Comparison of ENCODE assay signal across 8 cellular contexts in the genomic region with DNA sequence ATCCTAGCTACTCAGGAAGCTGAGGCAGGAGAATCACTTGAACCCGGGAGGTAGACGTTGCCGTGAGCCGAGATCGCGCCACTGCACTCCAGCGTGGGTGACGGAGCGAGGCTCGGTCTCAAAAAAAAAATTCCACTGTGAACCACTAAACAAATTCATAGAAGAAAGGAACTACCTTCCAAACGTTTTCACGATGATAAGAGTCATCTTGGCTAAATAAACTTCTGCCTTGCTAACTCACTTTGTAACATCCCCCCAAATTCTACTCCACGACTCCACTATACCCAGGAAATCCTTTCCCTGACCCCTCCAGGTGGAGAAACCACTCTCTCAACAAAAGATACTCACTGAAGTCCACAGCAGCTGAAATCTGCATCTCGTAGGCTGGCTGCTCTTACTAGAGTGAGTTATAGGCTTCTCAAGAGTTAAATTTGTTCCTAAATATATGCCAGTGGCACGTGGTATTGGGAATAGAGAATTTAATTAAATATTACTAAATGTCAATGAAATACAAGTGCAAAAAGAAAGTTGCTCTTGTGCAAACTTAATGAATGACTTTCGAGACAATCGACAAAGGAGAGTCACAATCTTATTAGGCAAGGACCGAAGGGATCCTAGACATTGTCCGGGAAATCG. TPM values are rescaled to one million over a fixed set of nuclear protein-coding genes. Genes with fewer than 3 reads are reported as not detected.
DNase-seq lines count a peak whose midpoint lies in the region; ATAC-seq and TF ChIP-seq lines count a peak whose summit lies in the region.

No MANE protein-coding gene starts in this region.

- H4K20me1 ChIP-seq in OCI-LY7 (ENCODE audit: insufficient read depth, low read length) = no peaks in the 10 kb centered on the region

- peak overlapping the region; percentile 90 for H3K4me3 Mint-ChIP-seq in endothelial cell (ENCODE audit: unreplicated experiment)

- TF ChIP-seq CTCF in OCI-LY7 (conservative IDR thresholded peaks at IDR 0.05; ENCODE audit: low read length) (no peak), endothelial cell (IDR thresholded peaks at IDR 0.05; ENCODE audit: unreplicated experiment) (no peak)

- H3K27me3 Mint-ChIP-seq in endothelial cell (ENCODE audit: unreplicated experiment) = peaks cover 8% of the 10 kb centered on the region

- DNase-seq in OCI-LY7 (ENCODE audit: low spot score) = no peak
- no peak for DNase-seq in endothelial cell (ENCODE audit: low spot score)
- peak; percentile 10 for DNase-seq in posterior vena cava (ENCODE audit: low spot score)
- DNase-seq in NCI-H1048 (lab: John Stamatoyannopoulos, UW) = no peak
- DNase-seq in NK-92 (lab: John Stamatoyannopoulos, UW; ENCODE audit: unreplicated experiment) = no peak
- DNase-seq in stimulated activated CD4-positive, alpha-beta T cell treated with anti-CD3 and anti-CD28 coated beads, Interleukin-1b, Interleukin-23, amount 100 ng/mL, for 48 hours = no peak

- no peak for ATAC-seq in HG03135 (IDR thresholded peaks at IDR 0.05; ENCODE audit: unreplicated experiment)

- H3K9me3 Mint-ChIP-seq in endothelial cell (ENCODE audit: unreplicated experiment) = no peaks in the 10 kb centered on the region

- peaks cover 39% of the 10 kb centered on the region for H3K79me2 ChIP-seq in OCI-LY7 (ENCODE audit: insufficient read depth, low read depth, low read length)

- intact Hi-C loops in OCI-LY7 (cut with micrococcal nuclease; ENCODE audit: unreplicated experiment) (no loop called here), posterior vena cava (cut with DNase I) (no loop called here)

- peaks cover 13% of the 10 kb centered on the region; the same call in 1 of the 2 replicates for H3K4me1 ChIP-seq in ES-I3 (ENCODE audit: insufficient read depth, low read length)
- H3K4me1 ChIP-seq in OCI-LY7 (ENCODE audit: insufficient read depth, low read length, poor library complexity, severe bottlenecking) = peaks cover 53% of the 10 kb centered on the region

- peak overlapping the region; percentile 92 for H3K27ac Mint-ChIP-seq in endothelial cell (ENCODE audit: unreplicated experiment)

- CTCF ChIA-PET in OCI-LY7 (lab: Charles Lee; ENCODE audit: unreplicated experiment) = no interaction called here

- POLR2A ChIA-PET in OCI-LY7 (lab: Charles Lee) = interaction anchor here (0.7 to 1.5 kb wide), 3 partner anchors 15 to 178 kb away, joined by 3 to 5 read pairs (median 3); no protein-coding TSS in a partner anchor

- H3K4me1 Mint-ChIP-seq in endothelial cell (ENCODE audit: unreplicated experiment) = peaks cover 39% of the 10 kb centered on the region

- peak overlapping the region; percentile 99 for H3K4me2 ChIP-seq in OCI-LY7 (ENCODE audit: low read length)

- H3K27ac ChIP-seq in OCI-LY7 (ENCODE audit: low read depth, low read length, poor library complexity, severe bottlenecking) = peak overlapping the region; percentile 18

- H3K36me3 Mint-ChIP-seq in endothelial cell (ENCODE audit: low read depth, unreplicated experiment) = peaks cover 21% of the 10 kb centered on the region

- no peaks in the 10 kb centered on the region for H3K9me2 ChIP-seq in OCI-LY7 (ENCODE audit: insufficient read depth, low read length)

- peak overlapping the region; percentile 72 for H3K9ac ChIP-seq in ES-I3 (ENCODE audit: low read depth, low read length)

- no peaks in the 10 kb centered on the region for H3K9me3 ChIP-seq in ES-I3 (ENCODE audit: control insufficient read depth, insufficient read depth, low read length)
- no peaks in the 10 kb centered on the region for H3K9me3 ChIP-seq in OCI-LY7 (ENCODE audit: low read length)

- BruUV-seq in OCI-LY7 (replicated peaks; lab: Mats Ljungman, UMichigan) = no TSS peak

- peak overlapping the region; percentile 42 for H3K4me3 ChIP-seq in OCI-LY7 (ENCODE audit: low read depth, low read length, poor library complexity, severe bottlenecking)

- H3K36me3 ChIP-seq in ES-I3 (ENCODE audit: insufficient read depth, low read length) (no peaks in the 10 kb centered on the region), OCI-LY7 (ENCODE audit: insufficient read depth, low read length) (peaks cover 15% of the 10 kb centered on the region)

- H2AFZ ChIP-seq in OCI-LY7 (ENCODE audit: low read length) = peak overlapping the region; percentile 48; the same call in 1 of the 2 replicates

RNA-seq across cellular contexts. Expression of a gene that starts 1.6 kb away (rescaled TPM):
- 145 and 188 TPM in 2 replicates for total RNA-seq in OCI-LY7 (2014; rRNA removed; shearing (Covaris generic))
- total RNA-seq in OCI-LY7 (2022) (269 and 281 TPM in 2 replicates), endothelial cell (ENCODE audit: unreplicated experiment) (312 TPM), posterior vena cava (100 to 1,000 TPM; 113 to 119 TPM)
